ENCODE assay signal across 2 cellular contexts in genomic region chr6:32042276-32042675, GRCh38. TPM values are rescaled to one million over a fixed set of nuclear protein-coding genes. Genes with fewer than 3 reads are reported as not detected.
"Had no signal": no experiment of that assay in that cellular context is flagged by ENCODE, and none has a peak within 500 bp of the region (broad histone marks: within the 10 kb centered on the region; RNA-seq: fewer than 3 reads in every experiment).

No MANE protein-coding gene starts in this region.

RNA-seq across cellular contexts. Expression of gene CYP21A2, which starts 4.1 kb away (rescaled TPM):
- total RNA-seq: stomach, urinary bladder had no signal
